ENCODE assay signal across 8 cellular contexts in the genomic region with DNA sequence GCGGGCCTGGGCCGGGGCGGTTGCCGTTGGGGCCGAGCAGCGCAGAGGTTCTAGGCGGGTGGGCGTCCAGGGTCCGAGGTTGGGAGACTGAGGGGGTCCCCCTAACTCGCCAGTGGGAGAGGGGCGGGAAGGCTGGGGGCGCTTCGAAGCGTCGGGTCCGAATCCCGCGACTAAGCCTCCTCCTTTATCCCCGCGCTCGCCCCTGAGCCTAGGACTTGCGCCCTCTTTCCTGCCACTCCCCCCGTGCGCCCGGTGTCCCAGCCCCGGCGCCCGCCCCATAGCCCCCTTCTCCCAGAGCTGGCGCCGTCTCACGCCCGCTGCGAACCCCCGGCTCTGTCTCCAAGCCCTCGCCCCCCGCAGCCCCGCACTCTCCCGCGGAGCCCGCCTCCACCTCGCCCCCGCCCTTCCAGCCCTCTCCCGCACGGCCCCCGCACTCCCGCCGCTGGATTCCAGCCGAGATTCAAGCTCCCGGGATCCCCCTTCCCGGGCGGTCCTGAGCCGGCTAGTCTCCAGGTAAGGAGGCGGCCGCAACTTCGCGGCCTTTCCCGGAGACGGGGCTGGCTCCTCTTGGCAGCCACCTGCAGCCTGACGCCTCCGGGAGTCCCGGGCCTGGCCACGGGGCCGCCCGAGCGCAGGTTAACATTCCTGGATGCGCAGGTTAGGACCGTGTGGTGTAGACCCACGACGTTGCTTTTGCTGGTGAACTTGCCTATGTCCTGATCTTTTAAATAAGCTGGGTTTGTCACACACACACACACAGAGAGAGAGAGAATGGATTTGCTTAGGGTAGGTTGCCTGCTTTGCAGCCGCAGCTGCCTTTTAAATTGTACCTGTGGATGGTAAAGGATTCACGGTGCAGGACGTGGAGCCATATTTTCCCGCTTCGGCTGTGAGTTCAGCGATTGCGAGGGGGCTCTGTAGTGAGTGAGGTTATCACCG. TPM values are rescaled to one million over a fixed set of nuclear protein-coding genes. Genes with fewer than 3 reads are reported as not detected.
DNase-seq lines count a peak whose midpoint lies in the region; ATAC-seq and TF ChIP-seq lines count a peak whose summit lies in the region.

No MANE protein-coding gene starts in this region.

- H3K27ac ChIP-seq in HUES6 (ENCODE audit: low read depth, low read length), result no peak overlapping the region
- peak overlapping the region; percentile 3 to 91 for H3K27ac ChIP-seq in mucosa of rectum (ENCODE audit: low read depth in 2 of 2, low read length in 2 of 2)
- H3K27ac ChIP-seq in upper lobe of right lung, result peak overlapping the region; percentile 71

- TF ChIP-seq CTCF in endothelial cell (IDR thresholded peaks at IDR 0.05; ENCODE audit: unreplicated experiment) (no peak), upper lobe of right lung (IDR thresholded peaks at IDR 0.05) (no peak)

- H3K9me3 ChIP-seq in HUES6 (ENCODE audit: control insufficient read depth, insufficient read depth, low read depth, low read length) (no peaks in the 10 kb centered on the region), mucosa of rectum (ENCODE audit: control insufficient read depth in 2 of 2, low read length in 2 of 2) (no peaks in the 10 kb centered on the region), upper lobe of right lung (no peaks in the 10 kb centered on the region)

- peak; percentile 42 for ATAC-seq in upper lobe of right lung

- POLR2A ChIA-PET in activated CD4-positive, alpha-beta T cell treated with anti-CD3 and anti-CD28 coated beads, Interleukin-2, amount 10 ng/mL, durations not matched to agents 7 days and 5 days (lab: Charles Lee), result interaction anchor here (0.6 to 1.9 kb wide), 6 partner anchors 11 to 80 kb away, joined by 3 to 7 read pairs (median 4); no protein-coding TSS in a partner anchor

- peaks cover 29% of the 10 kb centered on the region for H3K27me3 ChIP-seq in HUES6 (ENCODE audit: control insufficient read depth, insufficient read depth, low read length)
- no peaks in the 10 kb centered on the region for H3K27me3 ChIP-seq in mucosa of rectum (ENCODE audit: control insufficient read depth in 2 of 2, insufficient read depth in 2 of 2, low read length in 2 of 2)
- H3K27me3 ChIP-seq in upper lobe of right lung, result no peaks in the 10 kb centered on the region

- H3K27ac Mint-ChIP-seq in activated CD4-positive, alpha-beta T cell treated with anti-CD3 and anti-CD28 coated beads, Interleukin-2, amount 10 ng/mL, durations not matched to agents 7 days and 5 days, result peak overlapping the region; percentile 70
- no peak overlapping the region for H3K27ac Mint-ChIP-seq in endothelial cell (ENCODE audit: unreplicated experiment)

- intact Hi-C loops in upper lobe of right lung (cut with DNase I), result no loop called here

- H3K27me3 Mint-ChIP-seq in activated CD4-positive, alpha-beta T cell treated with anti-CD3 and anti-CD28 coated beads, Interleukin-2, amount 10 ng/mL, durations not matched to agents 7 days and 5 days, result peaks cover 2% of the 10 kb centered on the region
- peaks cover 12% of the 10 kb centered on the region for H3K27me3 Mint-ChIP-seq in endothelial cell (ENCODE audit: unreplicated experiment)

- CTCF ChIA-PET in activated CD4-positive, alpha-beta T cell treated with anti-CD3 and anti-CD28 coated beads, Interleukin-2, amount 10 ng/mL, durations not matched to agents 7 days and 5 days (lab: Charles Lee), result interaction anchor here (0.5 to 4.6 kb wide), 41 partner anchors 9 to 645 kb away, joined by 3 to 50 read pairs (median 4); a partner anchor contains a TSS

- H3K4me1 ChIP-seq in HUES6 (ENCODE audit: control insufficient read depth, insufficient read depth, low read length), result peaks cover 37% of the 10 kb centered on the region
- H3K4me1 ChIP-seq in mucosa of rectum (ENCODE audit: control insufficient read depth in 2 of 2, insufficient read depth in 2 of 2, low read length in 2 of 2), result peaks cover 11 to 13% of the 10 kb centered on the region in 2 donors
- peaks cover 15% of the 10 kb centered on the region for H3K4me1 ChIP-seq in upper lobe of right lung

- DNase-seq in NCI-H2227 (lab: John Stamatoyannopoulos, UW; ENCODE audit: unreplicated experiment) (peak; percentile 39), NCI-H2227 treated with DMSO at 0.1 percent for 48 hours (lab: John Stamatoyannopoulos, UW) (no peak), endothelial cell (ENCODE audit: low spot score) (peak; percentile 22), upper lobe of right lung (peak; percentile 81), amniotic stem cell (lab: John Stamatoyannopoulos, UW) (no peak)
- peak; percentile 23 for DNase-seq in activated CD4-positive, alpha-beta T cell treated with anti-CD3 and anti-CD28 coated beads, Interleukin-2, amount 10 ng/mL, durations not matched to agents 7 days and 5 days

- H3K4me3 Mint-ChIP-seq in activated CD4-positive, alpha-beta T cell treated with anti-CD3 and anti-CD28 coated beads, Interleukin-2, amount 10 ng/mL, durations not matched to agents 7 days and 5 days, result peak overlapping the region; percentile 66
- peak overlapping the region; percentile 83 for H3K4me3 Mint-ChIP-seq in endothelial cell (ENCODE audit: unreplicated experiment)

- peaks cover 63% of the 10 kb centered on the region for H3K4me1 Mint-ChIP-seq in activated CD4-positive, alpha-beta T cell treated with anti-CD3 and anti-CD28 coated beads, Interleukin-2, amount 10 ng/mL, durations not matched to agents 7 days and 5 days
- peaks cover 12% of the 10 kb centered on the region for H3K4me1 Mint-ChIP-seq in endothelial cell (ENCODE audit: unreplicated experiment)

- H3K4me3 ChIP-seq in HUES6 (ENCODE audit: low read depth, low read length) (peak overlapping the region; percentile 86), mucosa of rectum (ENCODE audit: low read length in 2 of 2) (peak overlapping the region; percentile 67 to 78), upper lobe of right lung (peak overlapping the region; percentile 84)

- H3K36me3 Mint-ChIP-seq in activated CD4-positive, alpha-beta T cell treated with anti-CD3 and anti-CD28 coated beads, Interleukin-2, amount 10 ng/mL, durations not matched to agents 7 days and 5 days (ENCODE audit: low read depth), result peaks cover 17% of the 10 kb centered on the region
- H3K36me3 Mint-ChIP-seq in endothelial cell (ENCODE audit: low read depth, unreplicated experiment), result no peaks in the 10 kb centered on the region

- H3K36me3 ChIP-seq in HUES6 (ENCODE audit: control insufficient read depth, insufficient read depth, low read length), result peaks cover 3% of the 10 kb centered on the region; the same call in 1 of the 2 replicates
- no peaks in the 10 kb centered on the region for H3K36me3 ChIP-seq in mucosa of rectum (ENCODE audit: control insufficient read depth in 2 of 2, insufficient read depth in 2 of 2, low read length in 2 of 2)
- no peaks in the 10 kb centered on the region for H3K36me3 ChIP-seq in upper lobe of right lung

- no peaks in the 10 kb centered on the region for H3K9me3 Mint-ChIP-seq in activated CD4-positive, alpha-beta T cell treated with anti-CD3 and anti-CD28 coated beads, Interleukin-2, amount 10 ng/mL, durations not matched to agents 7 days and 5 days
- H3K9me3 Mint-ChIP-seq in endothelial cell (ENCODE audit: unreplicated experiment), result no peaks in the 10 kb centered on the region

- H3K9ac ChIP-seq in HUES6 (ENCODE audit: low read length) (peak overlapping the region; percentile 76), mucosa of rectum (ENCODE audit: low read depth in 1 of 2, low read length in 2 of 2) (peak overlapping the region; percentile 60 to 79)

RNA-seq across cellular contexts. Expression of a gene that starts 0.6 kb away (rescaled TPM):
- 10 to 100 TPM; 11.9 to 12.1 TPM for total RNA-seq in activated CD4-positive, alpha-beta T cell treated with anti-CD3 and anti-CD28 coated beads, Interleukin-2, amount 10 ng/mL, durations not matched to agents 7 days and 5 days
- 4.4 TPM for total RNA-seq in endothelial cell (ENCODE audit: unreplicated experiment)
- 13.6 TPM for total RNA-seq in upper lobe of right lung

Comparison
In these comparisons a context has a peak if more than half of its experiments do, and no peak if none do; other contexts are left out.
1. DNase-seq: peak in NCI-H2227 (single experiment), activated CD4-positive, alpha-beta T cell treated with anti-CD3 and anti-CD28 coated beads, Interleukin-2, amount 10 ng/mL, durations not matched to agents 7 days and 5 days (single experiment), endothelial cell (single experiment) and upper lobe of right lung (single experiment); none in NCI-H2227 treated with DMSO at 0.1 percent for 48 hours (single experiment) and amniotic stem cell (single experiment).
2. Peak in every context shown above with its lines, with median percentiles within 50 percentile points of each other: H3K4me3 ChIP-seq.